Comparison of ENCODE assay signal across 16 cellular contexts in genomic region chr3:41234823-41235722, GRCh38. TPM values are rescaled to one million over a fixed set of nuclear protein-coding genes. Genes with fewer than 3 reads are reported as not detected.
DNase-seq lines count a peak whose midpoint lies in the region; ATAC-seq and TF ChIP-seq lines count a peak whose summit lies in the region.
"Had no signal": no experiment of that assay in that cellular context is flagged by ENCODE, and none has a peak within 500 bp of the region (broad histone marks: within the 10 kb centered on the region; RNA-seq: fewer than 3 reads in every experiment).

No MANE protein-coding gene starts in this region.

- H3K9me3 ChIP-seq in ascending aorta = no peaks in the 10 kb centered on the region
- H3K9me3 ChIP-seq: A549, SK-N-SH had no signal

- no peak overlapping the region for H3K4me3 Mint-ChIP-seq in activated CD4-positive, alpha-beta T cell treated with anti-CD3 and anti-CD28 coated beads, Interleukin-2, amount 10 ng/mL, durations not matched to agents 24 days and 14 days
- no peak overlapping the region for H3K4me3 Mint-ChIP-seq in stimulated activated memory B cell treated with anti-CD40 and anti-IgM and Interleukin-4, amounts not matched to agents 10 μg/mL and 1 μg/mL and 100 μg/mL, for 72 hours

- peaks cover 63 to 79% of the 10 kb centered on the region in 2 donors for H3K36me3 ChIP-seq in ascending aorta

- no peaks in the 10 kb centered on the region for H3K27me3 Mint-ChIP-seq in activated CD4-positive, alpha-beta T cell treated with anti-CD3 and anti-CD28 coated beads, Interleukin-2, amount 10 ng/mL, durations not matched to agents 24 days and 14 days
- H3K27me3 Mint-ChIP-seq in stimulated activated memory B cell treated with anti-CD40 and anti-IgM and Interleukin-4, amounts not matched to agents 10 μg/mL and 1 μg/mL and 100 μg/mL, for 72 hours = no peaks in the 10 kb centered on the region

- H3K27ac ChIP-seq in ascending aorta = peak overlapping the region; percentile 14 to 28
- H3K27ac ChIP-seq: A549, HL-60 had no signal

- peaks cover 0 to 12% of the 10 kb centered on the region in 2 donors for H3K4me1 ChIP-seq in ascending aorta
- H3K4me1 ChIP-seq: A549 had no signal

- peaks cover 7% of the 10 kb centered on the region for H3K4me1 Mint-ChIP-seq in activated CD4-positive, alpha-beta T cell treated with anti-CD3 and anti-CD28 coated beads, Interleukin-2, amount 10 ng/mL, durations not matched to agents 24 days and 14 days
- H3K4me1 Mint-ChIP-seq in stimulated activated memory B cell treated with anti-CD40 and anti-IgM and Interleukin-4, amounts not matched to agents 10 μg/mL and 1 μg/mL and 100 μg/mL, for 72 hours = peaks cover 7% of the 10 kb centered on the region

- no peaks in the 10 kb centered on the region for H3K27me3 ChIP-seq in ascending aorta

- H3K9me3 Mint-ChIP-seq in activated CD4-positive, alpha-beta T cell treated with anti-CD3 and anti-CD28 coated beads, Interleukin-2, amount 10 ng/mL, durations not matched to agents 24 days and 14 days = no peaks in the 10 kb centered on the region
- H3K9me3 Mint-ChIP-seq in stimulated activated memory B cell treated with anti-CD40 and anti-IgM and Interleukin-4, amounts not matched to agents 10 μg/mL and 1 μg/mL and 100 μg/mL, for 72 hours = no peaks in the 10 kb centered on the region

- H3K27ac Mint-ChIP-seq in activated CD4-positive, alpha-beta T cell treated with anti-CD3 and anti-CD28 coated beads, Interleukin-2, amount 10 ng/mL, durations not matched to agents 24 days and 14 days = no peak overlapping the region
- H3K27ac Mint-ChIP-seq in stimulated activated memory B cell treated with anti-CD40 and anti-IgM and Interleukin-4, amounts not matched to agents 10 μg/mL and 1 μg/mL and 100 μg/mL, for 72 hours = peak overlapping the region; percentile 60

- peak; percentile 22 for DNase-seq in activated CD4-positive, alpha-beta T cell treated with anti-CD3 and anti-CD28 coated beads, Interleukin-2, amount 10 ng/mL, durations not matched to agents 24 days and 14 days
- DNase-seq in activated CD4-positive, alpha-beta T cell treated with anti-CD3 and anti-CD28 coated beads, Interleukin-2, amount 50 U/mL, for 1 hour = no peak
- DNase-seq in ascending aorta (ENCODE audit: low spot score in 2 of 2) (no peak), inferior parietal cortex (ENCODE audit: extremely low spot score) (peak; percentile 62), NCI-H2196 treated with DMSO at 0.1 percent for 48 hours (lab: John Stamatoyannopoulos, UW; ENCODE audit: unreplicated experiment) (no peak)
- DNase-seq: activated CD8-positive, alpha-beta memory T cell treated with anti-CD3 and anti-CD28 coated beads for 24 hours; activated naive CD4-positive, alpha-beta T cell; caudate nucleus; SK-N-SH; small intestine had no signal

- no peak overlapping the region for H3K4me3 ChIP-seq in ascending aorta
- H3K4me3 ChIP-seq: A549 had no signal

- no peak for ATAC-seq in stimulated activated memory B cell treated with anti-CD40 and anti-IgM and Interleukin-4, amounts not matched to agents 10 μg/mL and 1 μg/mL and 100 μg/mL, for 72 hours
- no peak for ATAC-seq in GM18498 (IDR thresholded peaks at IDR 0.05; ENCODE audit: unreplicated experiment)
- no peak for ATAC-seq in HG03378 (IDR thresholded peaks at IDR 0.05; ENCODE audit: unreplicated experiment)
- ATAC-seq: A549, left lobe of liver had no signal

- intact Hi-C loops in activated CD4-positive, alpha-beta T cell treated with anti-CD3 and anti-CD28 coated beads, Interleukin-2, amount 10 ng/mL, durations not matched to agents 24 days and 14 days (cut with micrococcal nuclease) = no loop called here
- intact Hi-C loops in ascending aorta (cut with DNase I) = loop anchor here (5.0 kb wide), 1 partner anchor 33 kb away; no protein-coding TSS in a partner anchor

- no peak for TF ChIP-seq CTCF in ascending aorta (IDR thresholded peaks at IDR 0.05)

- H3K36me3 Mint-ChIP-seq in activated CD4-positive, alpha-beta T cell treated with anti-CD3 and anti-CD28 coated beads, Interleukin-2, amount 10 ng/mL, durations not matched to agents 24 days and 14 days (ENCODE audit: low read depth) = peaks cover 83% of the 10 kb centered on the region
- H3K36me3 Mint-ChIP-seq in stimulated activated memory B cell treated with anti-CD40 and anti-IgM and Interleukin-4, amounts not matched to agents 10 μg/mL and 1 μg/mL and 100 μg/mL, for 72 hours = peaks cover 91% of the 10 kb centered on the region

RNA-seq across cellular contexts. Expression of gene CTNNB1, which starts 35.8 kb away (rescaled TPM):
- 142 and 147 TPM in 2 replicates for total RNA-seq in activated CD4-positive, alpha-beta T cell treated with anti-CD3 and anti-CD28 coated beads, Interleukin-2, amount 10 ng/mL, durations not matched to agents 24 days and 14 days
- total RNA-seq in ascending aorta = 371 TPM

Comparison
In these comparisons a context has a peak if more than half of its experiments do, and no peak if none do; other contexts are left out.
1. DNase-seq: peak in activated CD4-positive, alpha-beta T cell treated with anti-CD3 and anti-CD28 coated beads, Interleukin-2, amount 10 ng/mL, durations not matched to agents 24 days and 14 days (single experiment) and inferior parietal cortex (single experiment); none in activated CD4-positive, alpha-beta T cell treated with anti-CD3 and anti-CD28 coated beads, Interleukin-2, amount 50 U/mL, for 1 hour (single experiment), ascending aorta (0 of 2) and NCI-H2196 treated with DMSO at 0.1 percent for 48 hours (single experiment).